6 cellular contexts compared by ENCODE assay signal in genomic region chr1:1068374-1069060, GRCh38. TPM values are rescaled to one million over a fixed set of nuclear protein-coding genes. Genes with fewer than 3 reads are reported as not detected.
DNase-seq lines count a peak whose midpoint lies in the region; TF ChIP-seq lines count a peak whose summit lies in the region.

No MANE protein-coding gene starts in this region.

- H3K4me3 ChIP-seq in HFF-Myc (replicated peaks; ENCODE audit: low read depth, low read length) (peak overlapping the region; percentile 47), fibroblast of pulmonary artery (replicated peaks; ENCODE audit: low read depth, low read length) (peak overlapping the region; percentile 66), urinary bladder (ENCODE audit: low read depth, low read length) (peak overlapping the region; percentile 42)

- no peak overlapping the region for H3K27ac ChIP-seq in urinary bladder (ENCODE audit: low read depth)

- H3K4me1 ChIP-seq in urinary bladder (ENCODE audit: insufficient read depth) = no peaks in the 10 kb centered on the region

- H3K4me3 Mint-ChIP-seq in T-helper 2 cell treated with Interferon-gamma antibody and Interleukin-4, amounts not matched to agents 5 μg/mL and 100 μg/mL, for 36 hours = peak overlapping the region; percentile 59
- H3K4me3 Mint-ChIP-seq in glutamatergic neuron (ENCODE audit: unreplicated experiment) = no peak overlapping the region

- no peak for DNase-seq in HFF-Myc (ENCODE audit: extremely low read depth, low read depth)
- no peak for DNase-seq in T-helper 2 cell treated with Interferon-gamma antibody and Interleukin-4, amounts not matched to agents 5 μg/mL and 100 μg/mL, for 36 hours (ENCODE audit: low spot score)
- DNase-seq in fibroblast of pulmonary artery (ENCODE audit: low read depth) = no peak
- no peak for DNase-seq in glutamatergic neuron
- DNase-seq in NCI-H446 treated with DMSO at 0.1 percent for 48 hours (lab: John Stamatoyannopoulos, UW) = no peak

- H3K27me3 Mint-ChIP-seq in T-helper 2 cell treated with Interferon-gamma antibody and Interleukin-4, amounts not matched to agents 5 μg/mL and 100 μg/mL, for 36 hours (ENCODE audit: low read depth) = no peaks in the 10 kb centered on the region
- peaks cover 2% of the 10 kb centered on the region for H3K27me3 Mint-ChIP-seq in glutamatergic neuron (ENCODE audit: unreplicated experiment)

- TF ChIP-seq CTCF in HFF-Myc (IDR thresholded peaks at IDR 0.05; ENCODE audit: low read depth, low read length, missing control alignments) = no peak
- no peak for TF ChIP-seq CTCF in fibroblast of pulmonary artery (IDR thresholded peaks at IDR 0.05; ENCODE audit: low read length, missing control alignments)
- TF ChIP-seq CTCF in glutamatergic neuron (IDR thresholded peaks at IDR 0.05; ENCODE audit: partially characterized antibody, unreplicated experiment) = no peak

- no peaks in the 10 kb centered on the region for H3K9me3 Mint-ChIP-seq in T-helper 2 cell treated with Interferon-gamma antibody and Interleukin-4, amounts not matched to agents 5 μg/mL and 100 μg/mL, for 36 hours
- H3K9me3 Mint-ChIP-seq in glutamatergic neuron (ENCODE audit: unreplicated experiment) = peaks cover 2% of the 10 kb centered on the region

- no peaks in the 10 kb centered on the region for H3K36me3 ChIP-seq in urinary bladder (ENCODE audit: insufficient read depth)

- H3K27ac Mint-ChIP-seq in T-helper 2 cell treated with Interferon-gamma antibody and Interleukin-4, amounts not matched to agents 5 μg/mL and 100 μg/mL, for 36 hours = peak overlapping the region; percentile 31
- H3K27ac Mint-ChIP-seq in glutamatergic neuron (ENCODE audit: unreplicated experiment) = no peak overlapping the region

- peaks cover 5% of the 10 kb centered on the region for H3K4me1 Mint-ChIP-seq in T-helper 2 cell treated with Interferon-gamma antibody and Interleukin-4, amounts not matched to agents 5 μg/mL and 100 μg/mL, for 36 hours (ENCODE audit: low read depth)
- no peaks in the 10 kb centered on the region for H3K4me1 Mint-ChIP-seq in glutamatergic neuron (ENCODE audit: low read depth, unreplicated experiment)

- no peaks in the 10 kb centered on the region for H3K36me3 Mint-ChIP-seq in T-helper 2 cell treated with Interferon-gamma antibody and Interleukin-4, amounts not matched to agents 5 μg/mL and 100 μg/mL, for 36 hours (ENCODE audit: low read depth)
- no peaks in the 10 kb centered on the region for H3K36me3 Mint-ChIP-seq in glutamatergic neuron (ENCODE audit: unreplicated experiment)

- WGBS in urinary bladder = 3% methylated on average over 62 of the region's 63 CpGs

RNA-seq across cellular contexts. Expression of gene RNF223, which starts 5.6 kb away (rescaled TPM):
- total RNA-seq in urinary bladder (2.7 TPM), glutamatergic neuron (ENCODE audit: unreplicated experiment) (not detected)
- polyA plus RNA-seq in urinary bladder = 0.73 TPM

RNA-seq across cellular contexts. Expression of gene C1orf159, which starts 47.4 kb away (rescaled TPM):
- total RNA-seq in urinary bladder (7.1 TPM), glutamatergic neuron (ENCODE audit: unreplicated experiment) (24.5 TPM)
- polyA plus RNA-seq in urinary bladder = 12.6 TPM

RNA-seq across cellular contexts. Expression of gene AGRN, which starts 48.6 kb away (rescaled TPM):
- total RNA-seq in urinary bladder (43.3 TPM), glutamatergic neuron (ENCODE audit: unreplicated experiment) (914 TPM)
- 38.7 TPM for polyA plus RNA-seq in urinary bladder

RNA-seq across cellular contexts. Expression of gene ISG15, which starts 55.2 kb away (rescaled TPM):
- total RNA-seq in urinary bladder = 41.8 TPM
- polyA plus RNA-seq in urinary bladder = 75.7 TPM
- 18.4 TPM for total RNA-seq in glutamatergic neuron (ENCODE audit: unreplicated experiment)

Comparison
In these comparisons a context has a peak if more than half of its experiments do, and no peak if none do; other contexts are left out.
1. RNA of gene AGRN, which starts 48.6 kb away (total RNA-seq): 914 TPM in glutamatergic neuron (single experiment); 43.3 TPM in urinary bladder (single experiment); every median in the first group is over 10 times any median in the second.
2. Peak in every context shown above with its lines, with median percentiles within 50 percentile points of each other: H3K4me3 ChIP-seq.